Comparison of ENCODE assay signal across 1 cellular context in the genomic region with DNA sequence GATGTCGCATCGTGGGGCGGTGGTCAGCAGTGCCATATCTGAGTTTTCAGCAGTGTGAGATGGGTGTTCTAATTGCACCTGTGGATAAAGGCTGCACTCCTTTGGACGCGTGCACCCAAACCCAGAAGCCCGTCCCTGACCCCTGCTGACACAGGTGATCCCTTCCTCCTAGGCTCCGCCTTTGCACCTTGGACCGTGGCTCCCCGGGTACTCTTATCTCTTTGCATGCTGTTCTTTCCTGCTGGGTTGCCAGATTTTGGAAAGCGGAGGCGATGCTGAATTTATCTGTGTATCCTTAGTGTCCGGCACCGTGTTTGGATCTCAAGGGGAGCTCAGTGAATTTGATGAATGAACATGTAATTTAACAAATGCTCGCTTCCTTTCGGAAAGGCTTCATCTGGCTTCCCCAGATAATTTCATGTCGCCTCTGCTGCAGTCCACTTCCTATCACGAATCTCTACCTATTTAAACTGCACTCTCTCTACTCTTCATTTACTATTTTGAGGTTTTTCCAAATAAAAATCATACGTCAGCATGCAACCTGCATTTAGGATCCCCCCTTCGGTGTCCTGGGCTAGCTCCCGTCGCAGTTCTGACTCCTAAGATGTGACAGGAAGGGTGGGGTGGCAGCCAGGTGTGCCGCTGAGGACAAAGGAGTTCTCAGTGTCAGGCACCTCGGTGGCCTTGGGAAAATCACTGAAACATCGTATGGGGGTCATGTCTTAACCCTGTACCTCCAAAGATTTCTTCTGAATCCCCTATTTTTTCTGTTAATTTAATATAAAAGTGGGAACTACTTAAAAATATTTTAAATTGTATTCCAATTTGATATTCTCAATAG.
TF ChIP-seq lines count a peak whose summit lies in the region.

No MANE protein-coding gene starts in this region.

TF ChIP-seq in HepG2, 621 proteins besides CTCF, POLR2A, EP300 and RAD21 (continued from another document and continues in another):
- TF ChIP-seq ZFP37 (CRISPR knock-in tag; IDR thresholded peaks at IDR 0.05; ENCODE audit: borderline replicate concordance) (peak; percentile 1; the same call in 1 of the 2 replicates), ASH2L (IDR thresholded peaks at IDR 0.05; ENCODE audit: insufficient read length, low read depth, low read length) (peak; percentile 6), ZNF781 (CRISPR knock-in tag; IDR thresholded peaks at IDR 0.05; ENCODE audit: borderline replicate concordance, not compliant biosample characterization) (no peak), ZNF747 (CRISPR knock-in tag; IDR thresholded peaks at IDR 0.05; ENCODE audit: borderline replicate concordance) (0 out of 2 replicates have a peak, but pooled peaks have one; percentile 4), HMG20A (CRISPR knock-in tag; IDR thresholded peaks at IDR 0.05; ENCODE audit: borderline replicate concordance) (peak; percentile 57), BHLHE40 (IDR thresholded peaks at IDR 0.05; ENCODE audit: low read length) (no peak), CCDC6 (CRISPR knock-in tag; IDR thresholded peaks at IDR 0.05) (no peak), NR2F1 (CRISPR knock-in tag; IDR thresholded peaks at IDR 0.05) (peak; percentile 84 to 88), ZNF788 (CRISPR knock-in tag; IDR thresholded peaks at IDR 0.05; ENCODE audit: borderline replicate concordance) (peak; percentile 4; the same call in 1 of the 2 replicates), ZNF569 (CRISPR knock-in tag; IDR thresholded peaks at IDR 0.05; ENCODE audit: borderline replicate concordance) (peak; percentile 28; the same call in 1 of the 2 replicates), ZNF205 (CRISPR knock-in tag; IDR thresholded peaks at IDR 0.05) (peak; percentile 26; the same call in 1 of the 2 replicates), ZNF101 (CRISPR knock-in tag; IDR thresholded peaks at IDR 0.05; ENCODE audit: borderline replicate concordance, low read depth) (no peak), SATB2 (CRISPR knock-in tag; IDR thresholded peaks at IDR 0.05) (no peak), HNF4A (CRISPR knock-in tag; IDR thresholded peaks at IDR 0.05) (peak; percentile 95), GATA4 (IDR thresholded peaks at IDR 0.05; ENCODE audit: borderline replicate concordance, low read depth) (peak; percentile 62; the same call in 1 of the 2 replicates), ZNF878 (CRISPR knock-in tag; IDR thresholded peaks at IDR 0.05) (no peak), DMAP1 (CRISPR knock-in tag; IDR thresholded peaks at IDR 0.05) (0 out of 2 replicates have a peak, but pooled peaks have one; percentile 14), ZNF484 (CRISPR knock-in tag; IDR thresholded peaks at IDR 0.05; ENCODE audit: borderline replicate concordance, low read depth) (no peak), KAT8 (CRISPR knock-in tag; IDR thresholded peaks at IDR 0.05) (0 out of 2 replicates have a peak, but pooled peaks have one; percentile 10), RCOR2 (CRISPR knock-in tag; IDR thresholded peaks at IDR 0.05) (peak; percentile 76), CBX1 (IDR thresholded peaks at IDR 0.05; ENCODE audit: low read depth) (no peak), FOXJ3 (CRISPR knock-in tag; IDR thresholded peaks at IDR 0.05; ENCODE audit: borderline replicate concordance) (peak; percentile 59; the same call in 1 of the 2 replicates), NBN (conservative IDR thresholded peaks at IDR 0.05) (no peak), ZNF253 (CRISPR knock-in tag; IDR thresholded peaks at IDR 0.05; ENCODE audit: borderline replicate concordance) (0 out of 2 replicates have a peak, but pooled peaks have one; percentile 54)
- TF ChIP-seq, protein P1, sequence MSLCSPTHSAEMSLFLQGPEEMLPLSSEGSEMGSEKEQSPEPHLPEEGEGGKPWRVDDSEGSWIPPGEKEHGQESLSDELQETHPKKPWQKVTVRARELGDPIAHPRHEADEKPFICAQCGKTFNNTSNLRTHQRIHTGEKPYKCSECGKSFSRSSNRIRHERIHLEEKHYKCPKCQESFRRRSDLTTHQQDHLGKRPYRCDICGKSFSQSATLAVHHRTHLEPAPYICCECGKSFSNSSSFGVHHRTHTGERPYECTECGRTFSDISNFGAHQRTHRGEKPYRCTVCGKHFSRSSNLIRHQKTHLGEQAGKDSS (CRISPR knock-in tag; IDR thresholded peaks at IDR 0.05; ENCODE audit: borderline replicate concordance, low read depth), result no peak
- TF ChIP-seq, protein P2, sequence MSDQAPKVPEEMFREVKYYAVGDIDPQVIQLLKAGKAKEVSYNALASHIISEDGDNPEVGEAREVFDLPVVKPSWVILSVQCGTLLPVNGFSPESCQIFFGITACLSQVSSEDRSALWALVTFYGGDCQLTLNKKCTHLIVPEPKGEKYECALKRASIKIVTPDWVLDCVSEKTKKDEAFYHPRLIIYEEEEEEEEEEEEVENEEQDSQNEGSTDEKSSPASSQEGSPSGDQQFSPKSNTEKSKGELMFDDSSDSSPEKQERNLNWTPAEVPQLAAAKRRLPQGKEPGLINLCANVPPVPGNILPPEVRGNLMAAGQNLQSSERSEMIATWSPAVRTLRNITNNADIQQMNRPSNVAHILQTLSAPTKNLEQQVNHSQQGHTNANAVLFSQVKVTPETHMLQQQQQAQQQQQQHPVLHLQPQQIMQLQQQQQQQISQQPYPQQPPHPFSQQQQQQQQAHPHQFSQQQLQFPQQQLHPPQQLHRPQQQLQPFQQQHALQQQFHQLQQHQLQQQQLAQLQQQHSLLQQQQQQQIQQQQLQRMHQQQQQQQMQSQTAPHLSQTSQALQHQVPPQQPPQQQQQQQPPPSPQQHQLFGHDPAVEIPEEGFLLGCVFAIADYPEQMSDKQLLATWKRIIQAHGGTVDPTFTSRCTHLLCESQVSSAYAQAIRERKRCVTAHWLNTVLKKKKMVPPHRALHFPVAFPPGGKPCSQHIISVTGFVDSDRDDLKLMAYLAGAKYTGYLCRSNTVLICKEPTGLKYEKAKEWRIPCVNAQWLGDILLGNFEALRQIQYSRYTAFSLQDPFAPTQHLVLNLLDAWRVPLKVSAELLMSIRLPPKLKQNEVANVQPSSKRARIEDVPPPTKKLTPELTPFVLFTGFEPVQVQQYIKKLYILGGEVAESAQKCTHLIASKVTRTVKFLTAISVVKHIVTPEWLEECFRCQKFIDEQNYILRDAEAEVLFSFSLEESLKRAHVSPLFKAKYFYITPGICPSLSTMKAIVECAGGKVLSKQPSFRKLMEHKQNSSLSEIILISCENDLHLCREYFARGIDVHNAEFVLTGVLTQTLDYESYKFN (CRISPR knock-in tag; conservative IDR thresholded peaks at IDR 0.05), result peak; percentile 79; the same call in 1 of the 2 replicates
- TF ChIP-seq, protein P3, sequence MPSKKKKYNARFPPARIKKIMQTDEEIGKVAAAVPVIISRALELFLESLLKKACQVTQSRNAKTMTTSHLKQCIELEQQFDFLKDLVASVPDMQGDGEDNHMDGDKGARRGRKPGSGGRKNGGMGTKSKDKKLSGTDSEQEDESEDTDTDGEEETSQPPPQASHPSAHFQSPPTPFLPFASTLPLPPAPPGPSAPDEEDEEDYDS (CRISPR knock-in tag; IDR thresholded peaks at IDR 0.05), result no peak
- TF ChIP-seq, protein P4, sequence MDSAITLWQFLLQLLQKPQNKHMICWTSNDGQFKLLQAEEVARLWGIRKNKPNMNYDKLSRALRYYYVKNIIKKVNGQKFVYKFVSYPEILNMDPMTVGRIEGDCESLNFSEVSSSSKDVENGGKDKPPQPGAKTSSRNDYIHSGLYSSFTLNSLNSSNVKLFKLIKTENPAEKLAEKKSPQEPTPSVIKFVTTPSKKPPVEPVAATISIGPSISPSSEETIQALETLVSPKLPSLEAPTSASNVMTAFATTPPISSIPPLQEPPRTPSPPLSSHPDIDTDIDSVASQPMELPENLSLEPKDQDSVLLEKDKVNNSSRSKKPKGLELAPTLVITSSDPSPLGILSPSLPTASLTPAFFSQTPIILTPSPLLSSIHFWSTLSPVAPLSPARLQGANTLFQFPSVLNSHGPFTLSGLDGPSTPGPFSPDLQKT (CRISPR knock-in tag; IDR thresholded peaks at IDR 0.05; ENCODE audit: borderline replicate concordance), result no peak
- TF ChIP-seq, protein P5, sequence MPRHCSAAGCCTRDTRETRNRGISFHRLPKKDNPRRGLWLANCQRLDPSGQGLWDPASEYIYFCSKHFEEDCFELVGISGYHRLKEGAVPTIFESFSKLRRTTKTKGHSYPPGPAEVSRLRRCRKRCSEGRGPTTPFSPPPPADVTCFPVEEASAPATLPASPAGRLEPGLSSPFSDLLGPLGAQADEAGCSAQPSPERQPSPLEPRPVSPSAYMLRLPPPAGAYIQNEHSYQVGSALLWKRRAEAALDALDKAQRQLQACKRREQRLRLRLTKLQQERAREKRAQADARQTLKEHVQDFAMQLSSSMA (CRISPR knock-in tag; IDR thresholded peaks at IDR 0.05), result 0 out of 2 replicates have a peak, but pooled peaks have one; percentile 16
- TF ChIP-seq, protein P6, sequence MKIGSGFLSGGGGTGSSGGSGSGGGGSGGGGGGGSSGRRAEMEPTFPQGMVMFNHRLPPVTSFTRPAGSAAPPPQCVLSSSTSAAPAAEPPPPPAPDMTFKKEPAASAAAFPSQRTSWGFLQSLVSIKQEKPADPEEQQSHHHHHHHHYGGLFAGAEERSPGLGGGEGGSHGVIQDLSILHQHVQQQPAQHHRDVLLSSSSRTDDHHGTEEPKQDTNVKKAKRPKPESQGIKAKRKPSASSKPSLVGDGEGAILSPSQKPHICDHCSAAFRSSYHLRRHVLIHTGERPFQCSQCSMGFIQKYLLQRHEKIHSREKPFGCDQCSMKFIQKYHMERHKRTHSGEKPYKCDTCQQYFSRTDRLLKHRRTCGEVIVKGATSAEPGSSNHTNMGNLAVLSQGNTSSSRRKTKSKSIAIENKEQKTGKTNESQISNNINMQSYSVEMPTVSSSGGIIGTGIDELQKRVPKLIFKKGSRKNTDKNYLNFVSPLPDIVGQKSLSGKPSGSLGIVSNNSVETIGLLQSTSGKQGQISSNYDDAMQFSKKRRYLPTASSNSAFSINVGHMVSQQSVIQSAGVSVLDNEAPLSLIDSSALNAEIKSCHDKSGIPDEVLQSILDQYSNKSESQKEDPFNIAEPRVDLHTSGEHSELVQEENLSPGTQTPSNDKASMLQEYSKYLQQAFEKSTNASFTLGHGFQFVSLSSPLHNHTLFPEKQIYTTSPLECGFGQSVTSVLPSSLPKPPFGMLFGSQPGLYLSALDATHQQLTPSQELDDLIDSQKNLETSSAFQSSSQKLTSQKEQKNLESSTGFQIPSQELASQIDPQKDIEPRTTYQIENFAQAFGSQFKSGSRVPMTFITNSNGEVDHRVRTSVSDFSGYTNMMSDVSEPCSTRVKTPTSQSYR (CRISPR knock-in tag; IDR thresholded peaks at IDR 0.05; ENCODE audit: borderline replicate concordance), result no peak
- TF ChIP-seq, protein P7, sequence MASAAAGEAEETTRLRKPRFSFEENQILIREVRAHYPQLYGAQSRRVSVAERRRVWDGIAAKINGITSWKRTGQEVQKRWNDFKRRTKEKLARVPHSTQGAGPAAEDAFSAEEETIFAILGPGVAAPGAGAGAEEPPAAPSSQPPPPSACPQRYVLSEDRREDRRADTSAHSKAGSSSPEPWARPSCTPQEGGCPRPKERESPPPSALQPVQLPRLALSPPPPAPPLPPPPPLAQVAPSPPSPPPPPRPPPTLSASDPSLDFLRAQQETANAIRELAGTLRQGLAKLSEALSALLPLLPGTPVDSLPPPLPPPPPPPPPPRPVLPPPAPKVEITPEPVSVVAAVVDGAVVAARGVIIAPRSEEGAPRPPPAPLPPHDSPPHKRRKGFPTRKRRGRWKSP (CRISPR knock-in tag; IDR thresholded peaks at IDR 0.05), result 0 out of 2 replicates have a peak, but pooled peaks have one; percentile 9
- TF ChIP-seq, protein P8, sequence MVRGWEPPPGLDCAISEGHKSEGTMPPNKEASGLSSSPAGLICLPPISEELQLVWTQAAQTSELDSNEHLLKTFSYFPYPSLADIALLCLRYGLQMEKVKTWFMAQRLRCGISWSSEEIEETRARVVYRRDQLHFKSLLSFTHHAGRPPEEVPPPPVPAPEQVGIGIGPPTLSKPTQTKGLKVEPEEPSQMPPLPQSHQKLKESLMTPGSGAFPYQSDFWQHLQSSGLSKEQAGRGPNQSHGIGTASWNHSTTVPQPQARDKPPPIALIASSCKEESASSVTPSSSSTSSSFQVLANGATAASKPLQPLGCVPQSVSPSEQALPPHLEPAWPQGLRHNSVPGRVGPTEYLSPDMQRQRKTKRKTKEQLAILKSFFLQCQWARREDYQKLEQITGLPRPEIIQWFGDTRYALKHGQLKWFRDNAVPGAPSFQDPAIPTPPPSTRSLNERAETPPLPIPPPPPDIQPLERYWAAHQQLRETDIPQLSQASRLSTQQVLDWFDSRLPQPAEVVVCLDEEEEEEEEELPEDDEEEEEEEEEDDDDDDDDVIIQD (CRISPR knock-in tag; IDR thresholded peaks at IDR 0.05; ENCODE audit: low read depth), result peak; percentile 54; the same call in 1 of the 2 replicates
- TF ChIP-seq, protein P9, sequence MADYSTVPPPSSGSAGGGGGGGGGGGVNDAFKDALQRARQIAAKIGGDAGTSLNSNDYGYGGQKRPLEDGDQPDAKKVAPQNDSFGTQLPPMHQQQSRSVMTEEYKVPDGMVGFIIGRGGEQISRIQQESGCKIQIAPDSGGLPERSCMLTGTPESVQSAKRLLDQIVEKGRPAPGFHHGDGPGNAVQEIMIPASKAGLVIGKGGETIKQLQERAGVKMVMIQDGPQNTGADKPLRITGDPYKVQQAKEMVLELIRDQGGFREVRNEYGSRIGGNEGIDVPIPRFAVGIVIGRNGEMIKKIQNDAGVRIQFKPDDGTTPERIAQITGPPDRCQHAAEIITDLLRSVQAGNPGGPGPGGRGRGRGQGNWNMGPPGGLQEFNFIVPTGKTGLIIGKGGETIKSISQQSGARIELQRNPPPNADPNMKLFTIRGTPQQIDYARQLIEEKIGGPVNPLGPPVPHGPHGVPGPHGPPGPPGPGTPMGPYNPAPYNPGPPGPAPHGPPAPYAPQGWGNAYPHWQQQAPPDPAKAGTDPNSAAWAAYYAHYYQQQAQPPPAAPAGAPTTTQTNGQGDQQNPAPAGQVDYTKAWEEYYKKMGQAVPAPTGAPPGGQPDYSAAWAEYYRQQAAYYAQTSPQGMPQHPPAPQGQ (CRISPR knock-in tag; IDR thresholded peaks at IDR 0.05; ENCODE audit: borderline replicate concordance), result peak; percentile 60; the same call in 1 of the 2 replicates
- TF ChIP-seq, protein P10, sequence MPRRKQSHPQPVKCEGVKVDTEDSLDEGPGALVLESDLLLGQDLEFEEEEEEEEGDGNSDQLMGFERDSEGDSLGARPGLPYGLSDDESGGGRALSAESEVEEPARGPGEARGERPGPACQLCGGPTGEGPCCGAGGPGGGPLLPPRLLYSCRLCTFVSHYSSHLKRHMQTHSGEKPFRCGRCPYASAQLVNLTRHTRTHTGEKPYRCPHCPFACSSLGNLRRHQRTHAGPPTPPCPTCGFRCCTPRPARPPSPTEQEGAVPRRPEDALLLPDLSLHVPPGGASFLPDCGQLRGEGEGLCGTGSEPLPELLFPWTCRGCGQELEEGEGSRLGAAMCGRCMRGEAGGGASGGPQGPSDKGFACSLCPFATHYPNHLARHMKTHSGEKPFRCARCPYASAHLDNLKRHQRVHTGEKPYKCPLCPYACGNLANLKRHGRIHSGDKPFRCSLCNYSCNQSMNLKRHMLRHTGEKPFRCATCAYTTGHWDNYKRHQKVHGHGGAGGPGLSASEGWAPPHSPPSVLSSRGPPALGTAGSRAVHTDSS (CRISPR knock-in tag; conservative IDR thresholded peaks at IDR 0.05), result no peak
- TF ChIP-seq, protein P11, sequence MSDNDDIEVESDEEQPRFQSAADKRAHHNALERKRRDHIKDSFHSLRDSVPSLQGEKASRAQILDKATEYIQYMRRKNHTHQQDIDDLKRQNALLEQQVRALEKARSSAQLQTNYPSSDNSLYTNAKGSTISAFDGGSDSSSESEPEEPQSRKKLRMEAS (IDR thresholded peaks at IDR 0.05), result peak; percentile 35
- TF ChIP-seq, protein P12, sequence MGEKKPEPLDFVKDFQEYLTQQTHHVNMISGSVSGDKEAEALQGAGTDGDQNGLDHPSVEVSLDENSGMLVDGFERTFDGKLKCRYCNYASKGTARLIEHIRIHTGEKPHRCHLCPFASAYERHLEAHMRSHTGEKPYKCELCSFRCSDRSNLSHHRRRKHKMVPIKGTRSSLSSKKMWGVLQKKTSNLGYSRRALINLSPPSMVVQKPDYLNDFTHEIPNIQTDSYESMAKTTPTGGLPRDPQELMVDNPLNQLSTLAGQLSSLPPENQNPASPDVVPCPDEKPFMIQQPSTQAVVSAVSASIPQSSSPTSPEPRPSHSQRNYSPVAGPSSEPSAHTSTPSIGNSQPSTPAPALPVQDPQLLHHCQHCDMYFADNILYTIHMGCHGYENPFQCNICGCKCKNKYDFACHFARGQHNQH (CRISPR knock-in tag; IDR thresholded peaks at IDR 0.05), result peak; percentile 45
